Comparison of ENCODE assay signal across 9 cellular contexts in the genomic region with DNA sequence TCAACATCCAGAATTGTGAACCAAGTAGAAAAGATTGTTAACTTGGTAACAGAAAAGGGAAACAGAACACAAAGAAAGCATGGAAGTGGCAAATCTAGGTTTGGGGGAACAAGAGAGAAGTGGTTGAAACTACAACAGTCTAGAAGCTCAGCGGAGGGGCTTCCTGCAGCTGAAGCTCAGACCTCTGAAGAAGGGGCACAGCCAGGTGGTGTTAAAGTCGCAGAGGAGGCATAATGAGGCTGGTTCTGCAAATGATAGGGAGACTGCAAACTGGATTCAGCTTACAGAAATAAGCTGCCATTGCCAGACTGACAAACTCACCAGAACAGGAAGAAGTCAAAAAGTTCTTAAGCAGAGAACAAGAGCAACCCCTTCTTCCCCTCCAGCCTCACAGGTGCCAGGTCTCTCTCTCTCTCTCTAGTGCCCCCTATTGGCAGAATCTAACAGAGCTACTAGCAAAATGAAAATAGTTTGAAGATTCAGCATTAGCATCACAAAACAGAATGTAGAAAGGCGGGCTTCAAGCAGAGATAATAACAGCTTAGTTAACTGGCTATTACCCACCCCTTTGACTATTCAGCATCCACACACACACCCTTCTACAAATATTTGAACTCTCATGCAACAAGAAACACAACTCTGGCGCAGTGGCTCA.
DNase-seq lines count a peak whose midpoint lies in the region; ATAC-seq and TF ChIP-seq lines count a peak whose summit lies in the region.
"Had no signal": no experiment of that assay in that cellular context is flagged by ENCODE, and none has a peak within 500 bp of the region (broad histone marks: within the 10 kb centered on the region; RNA-seq: fewer than 3 reads in every experiment).

No MANE protein-coding gene starts in this region.

- peaks cover 0 to 2% (median 1%) of the 10 kb centered on the region in 3 donors for H3K27me3 Mint-ChIP-seq in CD14-positive monocyte (ENCODE audit: low read depth in 3 of 3)
- H3K27me3 Mint-ChIP-seq: natural killer cell treated with Interleukin-12 subunit alpha and Interleukin-12 subunit beta and Interleukin-15 and Interleukin-18, amount 100 ng/mL, for 72 hours had no signal

- no peaks in the 10 kb centered on the region for H3K36me3 Mint-ChIP-seq in CD14-positive monocyte
- H3K36me3 Mint-ChIP-seq: natural killer cell treated with Interleukin-12 subunit alpha and Interleukin-12 subunit beta and Interleukin-15 and Interleukin-18, amount 100 ng/mL, for 72 hours had no signal

- H3K9me3 Mint-ChIP-seq in CD14-positive monocyte: peaks cover 0 to 2% (median 0%) of the 10 kb centered on the region in 7 donors
- H3K9me3 Mint-ChIP-seq: natural killer cell treated with Interleukin-12 subunit alpha and Interleukin-12 subunit beta and Interleukin-15 and Interleukin-18, amount 100 ng/mL, for 72 hours had no signal

- no peak overlapping the region for H3K27ac ChIP-seq in transverse colon

- no peaks in the 10 kb centered on the region for H3K4me1 Mint-ChIP-seq in CD14-positive monocyte

- H3K27ac Mint-ChIP-seq in CD14-positive monocyte: peak overlapping the region in 1 of 7 donors; percentile 20
- H3K27ac Mint-ChIP-seq: natural killer cell treated with Interleukin-12 subunit alpha and Interleukin-12 subunit beta and Interleukin-15 and Interleukin-18, amount 100 ng/mL, for 72 hours had no signal

- ATAC-seq in GM18870 (IDR thresholded peaks at IDR 0.05; ENCODE audit: unreplicated experiment): peak; percentile 49
- peak; percentile 65 for ATAC-seq in HG03196 (IDR thresholded peaks at IDR 0.05; ENCODE audit: unreplicated experiment)
- peak; percentile 46; the same call in 2 of the 3 replicates for ATAC-seq in SK-N-SH treated with all-trans-retinoic acid at 6 μM for 48 hours
- no peak for ATAC-seq in GM18505 (IDR thresholded peaks at IDR 0.05; ENCODE audit: unreplicated experiment)

- TF ChIP-seq CTCF in CD14-positive monocyte (IDR thresholded peaks at IDR 0.05) (peak; percentile 43), foreskin fibroblast (IDR thresholded peaks at IDR 0.05; ENCODE audit: low read depth, low read length) (peak; percentile 49), transverse colon (IDR thresholded peaks at IDR 0.05) (peak; percentile 45 to 57 (median 52))

- no peaks in the 10 kb centered on the region for H3K27me3 ChIP-seq in transverse colon

- DNase-seq in CD14-positive monocyte (ENCODE audit: low spot score) (no peak), foreskin fibroblast (peak in 1 of 2 donors; percentile 20), transverse colon (no peak), KG1 (lab: John Stamatoyannopoulos, UW) (no peak)

- H3K9me3 ChIP-seq in transverse colon: no peaks in the 10 kb centered on the region

- TF ChIP-seq POLR2A in transverse colon (IDR thresholded peaks at IDR 0.05) (no peak), GM18505 (IDR thresholded peaks at IDR 0.05; ENCODE audit: borderline replicate concordance, extremely low read depth, insufficient read depth, insufficient read length) (no peak)

- no peak for TF ChIP-seq EP300 in transverse colon (IDR thresholded peaks at IDR 0.05; ENCODE audit: low read depth)

- 88 to 100% methylated on average over 2 to 4 of the region's 4 CpGs for whole genome bisulfite sequencing in transverse colon (ENCODE audit: low coverage in 1 of 2), 2 donors

- in situ Hi-C loops in transverse colon (cut with MboI; ENCODE audit: low pct_ligation_motif_present in 1 of 4, low pct_unique_long_range_greater_than_20kb in 1 of 4, low sequenced_read_pairs in 3 of 4): no loop called here

- H3K4me3 ChIP-seq in foreskin fibroblast (ENCODE audit: low read depth in 1 of 2, low read length in 2 of 2) (no peak overlapping the region), transverse colon (no peak overlapping the region)

- H3K4me3 Mint-ChIP-seq in CD14-positive monocyte: no peak overlapping the region
- H3K4me3 Mint-ChIP-seq: natural killer cell treated with Interleukin-12 subunit alpha and Interleukin-12 subunit beta and Interleukin-15 and Interleukin-18, amount 100 ng/mL, for 72 hours had no signal

- intact Hi-C loops in CD14-positive monocyte (cut with micrococcal nuclease) (no loop called here), transverse colon (cut with DNase I; ENCODE audit: low total_unique reads) (no loop called here)

- H3K4me1 ChIP-seq in transverse colon: peaks cover 0 to 16% (median 3%) of the 10 kb centered on the region in 4 donors

- H3K36me3 ChIP-seq in transverse colon: peaks cover 0 to 4% (median 0%) of the 10 kb centered on the region in 4 donors

TF ChIP-seq in SK-N-SH treated with all-trans-retinoic acid at 6 μM for 48 hours, 23 proteins besides CTCF, POLR2A, EP300 and RAD21:
- TF ChIP-seq OSR1 (CRISPR knock-in tag; IDR thresholded peaks at IDR 0.05): no peak
- TF ChIP-seq ARNTL (CRISPR knock-in tag; IDR thresholded peaks at IDR 0.05; ENCODE audit: borderline replicate concordance, low read depth): no peak
- no peak for TF ChIP-seq TSHZ2 (CRISPR knock-in tag; IDR thresholded peaks at IDR 0.05)
- no peak for TF ChIP-seq RARB (CRISPR knock-in tag; IDR thresholded peaks at IDR 0.05)
- no peak for TF ChIP-seq ZC3H10 (CRISPR knock-in tag; IDR thresholded peaks at IDR 0.05)
- TF ChIP-seq TCF4 (CRISPR knock-in tag; IDR thresholded peaks at IDR 0.05; ENCODE audit: borderline replicate concordance): no peak
- TF ChIP-seq ESRRG (CRISPR knock-in tag; IDR thresholded peaks at IDR 0.05): no peak
- no peak for TF ChIP-seq BACH2 (CRISPR knock-in tag; IDR thresholded peaks at IDR 0.05; ENCODE audit: borderline replicate concordance)
- TF ChIP-seq, protein P1, sequence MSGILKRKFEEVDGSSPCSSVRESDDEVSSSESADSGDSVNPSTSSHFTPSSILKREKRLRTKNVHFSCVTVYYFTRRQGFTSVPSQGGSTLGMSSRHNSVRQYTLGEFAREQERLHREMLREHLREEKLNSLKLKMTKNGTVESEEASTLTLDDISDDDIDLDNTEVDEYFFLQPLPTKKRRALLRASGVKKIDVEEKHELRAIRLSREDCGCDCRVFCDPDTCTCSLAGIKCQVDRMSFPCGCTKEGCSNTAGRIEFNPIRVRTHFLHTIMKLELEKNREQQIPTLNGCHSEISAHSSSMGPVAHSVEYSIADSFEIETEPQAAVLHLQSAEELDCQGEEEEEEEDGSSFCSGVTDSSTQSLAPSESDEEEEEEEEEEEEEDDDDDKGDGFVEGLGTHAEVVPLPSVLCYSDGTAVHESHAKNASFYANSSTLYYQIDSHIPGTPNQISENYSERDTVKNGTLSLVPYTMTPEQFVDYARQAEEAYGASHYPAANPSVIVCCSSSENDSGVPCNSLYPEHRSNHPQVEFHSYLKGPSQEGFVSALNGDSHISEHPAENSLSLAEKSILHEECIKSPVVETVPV (CRISPR knock-in tag; IDR thresholded peaks at IDR 0.05): no peak
